8 cellular contexts compared by ENCODE assay signal in the genomic region with DNA sequence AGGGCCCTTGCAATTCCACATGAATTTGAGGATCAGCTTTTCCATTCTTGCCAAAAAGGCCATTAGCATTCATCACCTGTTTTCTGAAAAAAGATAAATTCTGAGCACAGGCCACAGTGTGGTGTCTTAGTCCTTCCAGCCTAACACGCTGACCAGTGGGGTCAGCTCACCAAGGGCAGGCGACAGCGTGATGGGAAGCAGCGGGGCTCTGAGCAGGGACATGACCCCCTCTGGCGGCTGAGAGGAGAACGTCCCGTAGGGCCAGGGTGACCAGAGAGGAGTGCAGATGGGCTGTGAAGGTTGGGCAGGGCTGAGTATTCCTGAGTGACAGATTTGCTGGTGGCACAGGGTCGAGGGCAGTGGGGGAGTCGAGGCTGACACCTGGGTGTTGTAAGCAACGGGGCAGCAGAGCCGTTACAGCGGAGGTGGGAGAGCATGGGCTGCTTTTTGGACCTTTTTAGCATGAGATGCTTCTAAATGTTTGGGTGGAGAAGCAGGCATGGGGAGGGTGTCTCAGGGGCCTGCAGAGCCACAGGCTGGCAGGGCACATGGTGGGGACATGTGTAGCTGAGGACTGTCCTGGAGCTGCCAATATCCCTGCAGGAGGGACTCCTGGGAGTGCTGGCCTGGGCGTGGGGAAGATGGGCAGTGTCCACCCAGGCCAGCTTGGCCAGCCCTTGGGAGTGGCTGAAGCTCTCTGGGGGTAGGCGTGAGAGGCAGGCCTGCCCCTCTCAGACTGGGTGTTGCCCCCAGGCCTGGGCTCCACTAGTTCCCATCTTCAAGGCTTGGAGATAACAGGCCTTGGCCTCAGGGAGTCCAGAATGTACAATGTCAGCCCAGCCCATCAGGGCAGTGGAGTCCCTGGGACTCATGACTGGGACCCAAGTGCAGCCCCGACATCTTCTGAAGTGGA. TPM values are rescaled to one million over a fixed set of nuclear protein-coding genes. Genes with fewer than 3 reads are reported as not detected.
DNase-seq lines count a peak whose midpoint lies in the region; ATAC-seq, FAIRE-seq and TF ChIP-seq lines count a peak whose summit lies in the region.

No MANE protein-coding gene starts in this region.

- dilution Hi-C loops in mammary epithelial cell (cut with HindIII; ENCODE audit: low sequenced_read_pairs) (no loop called here), keratinocyte (cut with MboI; ENCODE audit: extremely low pct_ligation_motif_present, low sequenced_read_pairs) (no loop called here)

- no peaks in the 10 kb centered on the region for H3K27me3 ChIP-seq in WERI-Rb-1 (ENCODE audit: insufficient read depth, low read depth, severe bottlenecking)
- H3K27me3 ChIP-seq in mammary epithelial cell (ENCODE audit: insufficient read depth, low read length) = no peaks in the 10 kb centered on the region
- H3K27me3 ChIP-seq in keratinocyte (ENCODE audit: control insufficient read depth, extremely low read depth, insufficient read depth, low read length) = peaks cover 3% of the 10 kb centered on the region

- H3K4me3 ChIP-seq in WERI-Rb-1 (ENCODE audit: low read depth, low read length) (no peak overlapping the region), mammary epithelial cell (replicated peaks in 1 of 3; ENCODE audit: insufficient read depth in 1 of 3, low read depth in 2 of 3, low read length in 3 of 3) (no peak overlapping the region), keratinocyte (ENCODE audit: control insufficient read depth in 2 of 3, extremely low read depth in 1 of 3, insufficient read depth in 2 of 3, low read depth in 1 of 3, low read length in 3 of 3) (no peak overlapping the region)

- 26% methylated on average over 15 of the region's 15 CpGs for WGBS in mammary epithelial cell (ENCODE audit: low coverage, missing lambda C conversion rate)

- no TSS peak for BruUV-seq in mammary epithelial cell (replicated peaks; lab: Mats Ljungman, UMichigan)

- DNase-seq in NCI-H1092 treated with DMSO at 0.1 percent for 48 hours (lab: John Stamatoyannopoulos, UW) (peak; percentile 42), NCI-H1092 (lab: John Stamatoyannopoulos, UW) (no peak), NCI-H2196 treated with DMSO at 0.1 percent for 48 hours (lab: John Stamatoyannopoulos, UW; ENCODE audit: unreplicated experiment) (peak; percentile 67), WERI-Rb-1 (peak; percentile 88), mammary epithelial cell (peak; percentile 57), keratinocyte (ENCODE audit: low read depth, low spot score) (no peak)
- peak; percentile 78 for DNase-seq in stimulated activated CD4-positive, alpha-beta T cell treated with anti-CD3 and anti-CD28 coated beads, Interleukin-15, amount 100 ng/mL, for 24 hours

- H2AFZ ChIP-seq in mammary epithelial cell (ENCODE audit: low read depth, low read length) (no peak overlapping the region), keratinocyte (ENCODE audit: control insufficient read depth, low read length) (no peak overlapping the region)

- no peak overlapping the region; the same call in 1 of the 2 replicates for H3K27ac ChIP-seq in WERI-Rb-1
- no peak overlapping the region for H3K27ac ChIP-seq in mammary epithelial cell (ENCODE audit: insufficient read depth, low read depth, low read length)
- H3K27ac ChIP-seq in keratinocyte (ENCODE audit: control insufficient read depth, insufficient read depth, low read length) = peak overlapping the region; percentile 85

- in situ Hi-C loops in mammary epithelial cell (cut with MboI; ENCODE audit: low sequenced_read_pairs in 2 of 2) = no loop called here

- no peak for ATAC-seq in GM18867 (IDR thresholded peaks at IDR 0.05; ENCODE audit: unreplicated experiment)

- H3K9me1 ChIP-seq in keratinocyte (ENCODE audit: control insufficient read depth, extremely low read depth, insufficient read depth, low read length) = no peaks in the 10 kb centered on the region

- H3K4me1 ChIP-seq in mammary epithelial cell (ENCODE audit: insufficient read depth, low read length) (peaks cover 27% of the 10 kb centered on the region), keratinocyte (ENCODE audit: control insufficient read depth, extremely low read depth, insufficient read depth, low read length) (peaks cover 19% of the 10 kb centered on the region)

- no peaks in the 10 kb centered on the region for H3K36me3 ChIP-seq in WERI-Rb-1
- no peaks in the 10 kb centered on the region for H3K36me3 ChIP-seq in mammary epithelial cell (ENCODE audit: insufficient read depth, low read length)
- H3K36me3 ChIP-seq in keratinocyte (ENCODE audit: control insufficient read depth in 2 of 2, extremely low read depth in 1 of 2, insufficient read depth in 2 of 2, low read length in 2 of 2) = no peaks in the 10 kb centered on the region

- peaks cover 4% of the 10 kb centered on the region for H3K9me3 ChIP-seq in WERI-Rb-1 (ENCODE audit: severe bottlenecking)
- no peaks in the 10 kb centered on the region for H3K9me3 ChIP-seq in mammary epithelial cell (replicated peaks; ENCODE audit: insufficient read depth, low read length)
- H3K9me3 ChIP-seq in keratinocyte (ENCODE audit: control insufficient read depth, low read depth, low read length) = no peaks in the 10 kb centered on the region

- no peak overlapping the region for H3K4me2 ChIP-seq in mammary epithelial cell (ENCODE audit: insufficient read depth, low read depth, low read length)
- H3K4me2 ChIP-seq in keratinocyte (ENCODE audit: control insufficient read depth, extremely low read depth, insufficient read depth, low read depth, low read length) = no peak overlapping the region

- intact Hi-C loops in mammary epithelial cell (cut with micrococcal nuclease) = loop anchor here (1.0 to 2.0 kb wide), 4 partner anchors 15 to 142 kb away; a partner anchor contains a TSS

- no peak overlapping the region for H3K9ac ChIP-seq in mammary epithelial cell (ENCODE audit: insufficient read depth, low read length)
- H3K9ac ChIP-seq in keratinocyte (ENCODE audit: control insufficient read depth, extremely low read depth, insufficient read depth, low read length) = peak overlapping the region; percentile 54

- H4K20me1 ChIP-seq in mammary epithelial cell (ENCODE audit: insufficient read depth, low read length) (no peaks in the 10 kb centered on the region), keratinocyte (ENCODE audit: control insufficient read depth, extremely low read depth, insufficient read depth, low read length) (no peaks in the 10 kb centered on the region)

- H3K79me2 ChIP-seq in mammary epithelial cell (ENCODE audit: insufficient read depth, low read length) (peaks cover 7% of the 10 kb centered on the region), keratinocyte (ENCODE audit: control insufficient read depth, insufficient read depth, low read length) (no peaks in the 10 kb centered on the region)

- peak; percentile 55 for FAIRE-seq in keratinocyte (lab: Jason Lieb, UNC)

- CTCF ChIA-PET in mammary epithelial cell (lab: Charles Lee; ENCODE audit: low non-redundant PET) = interaction anchor here (0.5 kb wide), 2 partner anchors 12 to 144 kb away, joined by 3 to 6 read pairs; no protein-coding TSS in a partner anchor

- TF ChIP-seq CTCF in WERI-Rb-1 (IDR thresholded peaks at IDR 0.05; ENCODE audit: low read depth, low read length) (peak; percentile 97), mammary epithelial cell (conservative IDR thresholded peaks at IDR 0.05 in 1 of 2, IDR thresholded peaks at IDR 0.05 in 1 of 2; ENCODE audit: extremely low read depth in 1 of 2, insufficient read depth in 1 of 2, low read depth in 1 of 2, low read length in 2 of 2) (peak; percentile 95 to 97), keratinocyte (optimal IDR thresholded peaks at IDR 0.05 in 1 of 3, IDR thresholded peaks at IDR 0.05 in 1 of 3, conservative IDR thresholded peaks at IDR 0.05 in 1 of 3; ENCODE audit: extremely low read depth in 1 of 3, insufficient read depth in 2 of 3, low read length in 3 of 3) (peak; percentile 90 to 99 (median 93))

RNA-seq across cellular contexts. Expression of a gene that starts 8.6 kb away (rescaled TPM):
- total RNA-seq in mammary epithelial cell = 1 to 10 TPM in 1 of 2 donors, under 1 TPM in 1; 0.67 to 1.1 TPM
- 0.20 TPM for polyA plus RNA-seq in mammary epithelial cell
- not detected for polyA minus RNA-seq in mammary epithelial cell
- 0.08 to 0.45 TPM in 2 of 3 replicates, not detected in the other for polyA plus RNA-seq in keratinocyte
- polyA plus RNA-seq in keratinocyte (2011; ENCODE audit: low read depth) = 0.26 TPM
- polyA plus RNA-seq in keratinocyte (2011; cell fraction: cytosol; rRNA removed) = not detected in 2 replicates
- polyA plus RNA-seq in keratinocyte (2011; cell fraction: nucleus; rRNA removed) = 2.6 and 3.3 TPM in 2 replicates
- 0.11 and 0.71 TPM in 2 replicates for polyA plus RNA-seq in keratinocyte (2012; ENCODE audit: low replicate concordance)
- polyA minus RNA-seq in keratinocyte = 0.36 TPM in 1 of 3 replicates, not detected in the others
- polyA minus RNA-seq in keratinocyte (2011; cell fraction: cytosol; rRNA and poly(A)+ RNA removed) = not detected
- 0.62 TPM in 1 of 2 replicates, not detected in the other for polyA minus RNA-seq in keratinocyte (2011; cell fraction: nucleus; rRNA and poly(A)+ RNA removed)

RNA-seq across cellular contexts. Expression of a gene that starts 12.6 kb away (rescaled TPM):
- 1 to 10 TPM in 1 of 2 donors, under 1 TPM in 1; 0.67 to 1.6 TPM for total RNA-seq in mammary epithelial cell
- 1.3 TPM for polyA plus RNA-seq in mammary epithelial cell
- not detected for polyA minus RNA-seq in mammary epithelial cell
- 0.10 to 0.35 TPM (median 0.10 TPM) in 3 replicates for polyA plus RNA-seq in keratinocyte
- polyA plus RNA-seq in keratinocyte (2011; ENCODE audit: low read depth) = not detected
- polyA plus RNA-seq in keratinocyte (2011; cell fraction: cytosol; rRNA removed) = 0.14 and 0.17 TPM in 2 replicates
- 0.18 and 0.41 TPM in 2 replicates for polyA plus RNA-seq in keratinocyte (2011; cell fraction: nucleus; rRNA removed)
- polyA plus RNA-seq in keratinocyte (2012; ENCODE audit: low replicate concordance) = 0.17 and 0.31 TPM in 2 replicates
- polyA minus RNA-seq in keratinocyte = 2.0 TPM in 1 of 3 replicates, not detected in the others
- polyA minus RNA-seq in keratinocyte (2011; cell fraction: cytosol; rRNA and poly(A)+ RNA removed) = not detected
- not detected in 2 replicates for polyA minus RNA-seq in keratinocyte (2011; cell fraction: nucleus; rRNA and poly(A)+ RNA removed)

RNA-seq across cellular contexts. Expression of a gene that starts 15.6 kb away (rescaled TPM):
- total RNA-seq in mammary epithelial cell = 100 to 1,000 TPM; 105 to 480 TPM
- polyA plus RNA-seq in mammary epithelial cell = 441 TPM
- 553 TPM for polyA minus RNA-seq in mammary epithelial cell
- polyA plus RNA-seq in keratinocyte = 352 to 441 TPM (median 364 TPM) in 3 replicates
- polyA plus RNA-seq in keratinocyte (2011; ENCODE audit: low read depth) = 233 TPM
- polyA plus RNA-seq in keratinocyte (2011; cell fraction: cytosol; rRNA removed) = 438 and 465 TPM in 2 replicates
- polyA plus RNA-seq in keratinocyte (2011; cell fraction: nucleus; rRNA removed) = 268 and 296 TPM in 2 replicates
- polyA plus RNA-seq in keratinocyte (2012; ENCODE audit: low replicate concordance) = 230 and 477 TPM in 2 replicates
- 579 to 781 TPM (median 600 TPM) in 3 replicates for polyA minus RNA-seq in keratinocyte
- 406 TPM for polyA minus RNA-seq in keratinocyte (2011; cell fraction: cytosol; rRNA and poly(A)+ RNA removed)
- polyA minus RNA-seq in keratinocyte (2011; cell fraction: nucleus; rRNA and poly(A)+ RNA removed) = 112 and 177 TPM in 2 replicates

Comparison
In these comparisons a context has a peak if more than half of its experiments do, and no peak if none do; other contexts are left out.
1. DNase-seq: peak in NCI-H1092 treated with DMSO at 0.1 percent for 48 hours (single experiment), NCI-H2196 treated with DMSO at 0.1 percent for 48 hours (single experiment), WERI-Rb-1 (single experiment), mammary epithelial cell (single experiment) and stimulated activated CD4-positive, alpha-beta T cell treated with anti-CD3 and anti-CD28 coated beads, Interleukin-15, amount 100 ng/mL, for 24 hours (single experiment); none in NCI-H1092 (single experiment) and keratinocyte (single experiment).
2. Peak in every context shown above with its lines, with median percentiles within 50 percentile points of each other: CTCF ChIP-seq.